In the genomic region with DNA sequence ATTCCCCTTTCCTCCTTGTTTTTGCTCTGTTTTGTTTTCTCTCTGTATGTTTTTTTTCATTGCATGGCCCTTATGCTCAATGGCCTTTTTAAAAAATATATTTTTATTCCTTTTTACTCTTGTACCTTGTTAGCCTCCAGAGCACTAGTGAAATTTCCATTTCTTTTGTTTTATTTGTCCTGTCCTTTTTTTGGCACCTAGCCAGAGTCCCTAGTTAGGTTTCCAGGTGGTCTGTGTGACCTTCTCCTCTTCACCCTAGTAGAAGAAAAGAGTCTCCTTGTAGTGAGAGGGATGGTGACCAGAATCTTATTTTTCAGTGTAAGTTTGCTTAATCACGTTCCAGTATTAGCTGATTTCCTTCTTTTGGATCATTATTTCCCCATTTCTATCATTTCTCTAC, we compare ENCODE assay signal across 24 cellular contexts.
"Had no signal": no experiment of that assay in that cellular context is flagged by ENCODE, and none has a peak within 500 bp of the region (broad histone marks: within the 10 kb centered on the region; RNA-seq: fewer than 3 reads in every experiment).

No MANE protein-coding gene starts in this region.

- DNase-seq: Karpas-422; KG1; MG63; NCI-H1092; NCI-H1105 treated with DMSO at 0.1 percent for 48 hours; NCI-H1417 treated with DMSO at 0.1 percent for 48 hours; NCI-H146; NCI-H1694 treated with DMSO at 0.1 percent for 48 hours; NCI-H1930; NCI-H2081; NCI-H2107; NCI-H2171 treated with DMSO at 0.1 percent for 48 hours; NCI-H345; NCI-H446 treated with DMSO at 0.1 percent for 48 hours; NCI-H510A treated with DMSO at 0.1 percent for 48 hours; NCI-H526; NCI-H748 treated with DMSO at 0.1 percent for 48 hours; NK-92 treated with Interleukin-12 subunit alpha and Interleukin-12 subunit beta, amount 100 ng/mL, for 24 hours; PC-3; SHP77 had no signal

- H3K27ac ChIP-seq: HL-60, RWPE1 had no signal

- H3K9me3 ChIP-seq: MG63 had no signal

- FAIRE-seq: HTR-8/SVneo had no signal

- H3K27me3 ChIP-seq: MG63 had no signal

- H3K4me3 ChIP-seq: MG63 had no signal

- ATAC-seq: Panc1, PC-3 had no signal
